Comparison of ENCODE assay signal across 28 cellular contexts in the genomic region with DNA sequence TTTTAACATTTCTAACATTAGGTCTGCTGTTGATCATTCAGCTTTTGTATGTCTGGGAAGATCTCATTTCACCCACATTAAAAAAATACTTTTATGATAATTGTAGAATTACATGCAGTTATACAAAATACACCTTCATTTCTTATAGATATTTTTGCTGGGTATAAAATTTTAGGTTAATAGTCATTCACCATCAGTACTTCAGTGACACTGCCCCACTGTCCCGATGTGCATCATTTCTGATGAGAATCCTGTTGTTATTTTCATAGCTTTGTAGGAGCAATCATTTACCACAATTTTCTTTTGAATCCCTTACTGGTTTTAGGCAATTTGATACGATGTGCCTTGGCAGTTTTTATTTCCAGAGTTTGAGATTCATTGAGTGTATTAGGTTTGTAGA.
"Had no signal": no experiment of that assay in that cellular context is flagged by ENCODE, and none has a peak within 500 bp of the region (broad histone marks: within the 10 kb centered on the region; RNA-seq: fewer than 3 reads in every experiment).

No MANE protein-coding gene starts in this region.

- H3K4me1 ChIP-seq: testis, tibial artery had no signal

- H3K27me3 ChIP-seq: esophagus squamous epithelium, heart right ventricle, ovary, spleen, testis, tibial artery had no signal

- H3K36me3 ChIP-seq: heart right ventricle, lower lobe of right lung, ovary had no signal

- H3K4me3 Mint-ChIP-seq: immature natural killer cell; naive thymus-derived CD8-positive, alpha-beta T cell; stimulated activated memory B cell treated with anti-CD40 and anti-IgM and Interleukin-4, amounts not matched to agents 10 μg/mL and 1 μg/mL and 100 μg/mL, for 72 hours; type B pancreatic cell had no signal

- H3K27me3 Mint-ChIP-seq: naive thymus-derived CD8-positive, alpha-beta T cell; stimulated activated memory B cell treated with anti-CD40 and anti-IgM and Interleukin-4, amounts not matched to agents 10 μg/mL and 1 μg/mL and 100 μg/mL, for 72 hours; type B pancreatic cell had no signal

- H3K27ac Mint-ChIP-seq: type B pancreatic cell had no signal

- DNase-seq: dermis blood vessel endothelial cell; effector memory CD4-positive, alpha-beta T cell; esophagus squamous epithelium; foreskin melanocyte; glutamatergic neuron; heart right ventricle; hypothalamus; immature natural killer cell; islet precursor cell; left ventricle myocardium superior; lower lobe of right lung; naive thymus-derived CD8-positive, alpha-beta T cell; occipital lobe; ovary; posterior cingulate gyrus; psoas muscle; right cardiac atrium; spleen; stimulated activated CD4-positive, alpha-beta T cell treated with anti-CD3 and anti-CD28 coated beads, Interleukin-4, amount 100 ng/mL, for 4 hours; stimulated activated naive CD8-positive, alpha-beta T cell treated with anti-CD3 and anti-CD28 coated beads, Interleukin-15, Interleukin-2, amounts not matched to agents 100 U/mL and 50 U/mL, for 24 hours; substantia nigra; testis; tibial artery had no signal

- ATAC-seq: heart right ventricle; left ventricle myocardium superior; lower lobe of right lung; naive thymus-derived CD8-positive, alpha-beta T cell; psoas muscle; right cardiac atrium; stimulated activated memory B cell treated with anti-CD40 and anti-IgM and Interleukin-4, amounts not matched to agents 10 μg/mL and 1 μg/mL and 100 μg/mL, for 72 hours; stimulated activated naive CD8-positive, alpha-beta T cell treated with anti-CD3 and anti-CD28 coated beads, Interleukin-15, Interleukin-2, amounts not matched to agents 100 U/mL and 50 U/mL, for 24 hours had no signal

- H3K27ac ChIP-seq: coronary artery, esophagus squamous epithelium, lower lobe of right lung, ovary, psoas muscle, skin epidermis, testis, tibial artery had no signal

- H3K9me3 ChIP-seq: ovary, testis had no signal

- FAIRE-seq: endometrium had no signal

- H3K4me3 ChIP-seq: coronary artery, esophagus squamous epithelium, heart right ventricle, lower lobe of right lung, ovary, psoas muscle, skin epidermis, spleen, testis, tibial artery had no signal
